Comparison of ENCODE assay signal across 1 cellular context in genomic region chr4:81757706-81758105, GRCh38.
TF ChIP-seq lines count a peak whose summit lies in the region.

No MANE protein-coding gene starts in this region.

TF ChIP-seq in GM23338, 12 proteins besides CTCF, POLR2A, EP300 and RAD21 (continued from another document):
- TF ChIP-seq ZNF462 (CRISPR knock-in tag; IDR thresholded peaks at IDR 0.05) (no peak), CREB1 (CRISPR knock-in tag; IDR thresholded peaks at IDR 0.05; ENCODE audit: low read depth) (no peak), EZH2phosphoT487 (IDR thresholded peaks at IDR 0.05; ENCODE audit: unreplicated experiment) (no peak), POLR2AphosphoS5 (IDR thresholded peaks at IDR 0.05; ENCODE audit: low read depth) (no peak), NANOG (IDR thresholded peaks at IDR 0.05; ENCODE audit: borderline replicate concordance) (no peak), ZNF114 (CRISPR knock-in tag; IDR thresholded peaks at IDR 0.05) (no peak), STAT1 (IDR thresholded peaks at IDR 0.05; ENCODE audit: unreplicated experiment) (no peak), ETS1 (IDR thresholded peaks at IDR 0.05) (no peak), ZNF331 (CRISPR knock-in tag; IDR thresholded peaks at IDR 0.05; ENCODE audit: low read depth) (no peak)
